ENCODE assay signal across 1 cellular context in genomic region chr17:82063424-82064415, GRCh38.
TF ChIP-seq lines count a peak whose summit lies in the region.

No MANE protein-coding gene starts in this region.

TF ChIP-seq in K562, 482 proteins besides CTCF, POLR2A, EP300 and RAD21:
- no peak for TF ChIP-seq ZNF449 (CRISPR knock-in tag; IDR thresholded peaks at IDR 0.05)
